11 cellular contexts compared by ENCODE assay signal in the genomic region with DNA sequence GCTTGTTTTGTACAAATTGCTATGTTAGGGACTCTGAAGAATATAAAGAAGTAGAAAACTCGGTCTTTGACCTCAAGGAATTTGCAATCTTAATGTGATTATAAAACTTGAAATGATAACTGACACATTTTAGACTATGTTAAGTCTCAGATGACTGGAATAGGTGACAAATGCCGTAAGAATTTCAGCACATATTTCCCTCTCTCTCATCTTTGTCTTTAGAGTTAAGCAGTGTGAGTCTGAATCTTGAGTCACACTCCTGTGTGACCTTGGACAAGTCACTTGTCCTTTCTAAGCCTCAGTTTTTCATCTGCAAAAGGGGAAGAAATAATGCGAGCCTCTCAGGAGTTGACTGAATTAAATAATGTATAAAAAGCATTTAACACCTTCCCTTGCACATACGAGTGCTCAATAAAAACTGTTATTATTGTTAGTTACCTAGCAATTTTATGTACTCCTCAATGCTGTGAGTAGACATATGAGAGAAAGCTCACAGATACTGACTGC.
"Had no signal": no experiment of that assay in that cellular context is flagged by ENCODE, and none has a peak within 500 bp of the region (broad histone marks: within the 10 kb centered on the region; RNA-seq: fewer than 3 reads in every experiment).

No MANE protein-coding gene starts in this region.

- DNase-seq: activated CD4-positive, alpha-beta T cell treated with anti-CD3 and anti-CD28 coated beads, Interleukin-2, amount 50 U/mL, for 4 hours; activated CD4-positive, CD25-positive, alpha-beta regulatory T cell treated with anti-CD3 and anti-CD28 coated beads, Interleukin-2, amount 50 U/mL, for 72 hours; activated effector memory CD4-positive, alpha-beta T cell treated with anti-CD3 and anti-CD28 coated beads, Interleukin-2, amount 50 U/mL, for 16 hours; activated T-cell treated with anti-CD3 and anti-CD28 coated beads, Interleukin-2, amount 50 U/mL, for 4 hours; anterior cingulate cortex; dorsolateral prefrontal cortex; hypothalamus; naive thymus-derived CD4-positive, alpha-beta T cell; stomach had no signal

- H3K27ac Mint-ChIP-seq: activated naive CD8-positive, alpha-beta T cell; naive thymus-derived CD4-positive, alpha-beta T cell had no signal

- ATAC-seq: activated T-cell treated with anti-CD3 and anti-CD28 coated beads, Interleukin-2, amount 50 U/mL, for 4 hours; gastroesophageal sphincter; naive thymus-derived CD4-positive, alpha-beta T cell had no signal

- H3K27me3 Mint-ChIP-seq: activated naive CD8-positive, alpha-beta T cell; naive thymus-derived CD4-positive, alpha-beta T cell had no signal

- H3K9me3 Mint-ChIP-seq: activated T-cell treated with anti-CD3 and anti-CD28 coated beads, Interleukin-2, amount 50 U/mL, for 4 hours; naive thymus-derived CD4-positive, alpha-beta T cell had no signal

- H3K4me3 Mint-ChIP-seq: activated naive CD8-positive, alpha-beta T cell; activated T-cell treated with anti-CD3 and anti-CD28 coated beads, Interleukin-2, amount 50 U/mL, for 4 hours; naive thymus-derived CD4-positive, alpha-beta T cell had no signal
